3 cellular contexts compared by ENCODE assay signal in genomic region chr9:12815895-12816294, GRCh38.
TF ChIP-seq lines count a peak whose summit lies in the region.

No MANE protein-coding gene starts in this region.

TF ChIP-seq in IMR-90, 13 proteins besides CTCF, POLR2A, EP300 and RAD21:
- TF ChIP-seq CEBPB (IDR thresholded peaks at IDR 0.05; ENCODE audit: low read depth, low read length) (peak; percentile 88), USF2 (IDR thresholded peaks at IDR 0.05; ENCODE audit: low read depth, low read length) (no peak)

TF ChIP-seq in HepG2, 621 proteins besides CTCF, POLR2A, EP300 and RAD21 (continues in another document):
- TF ChIP-seq PHF21A (CRISPR knock-in tag; IDR thresholded peaks at IDR 0.05) (no peak), YEATS4 (CRISPR knock-in tag; IDR thresholded peaks at IDR 0.05; ENCODE audit: borderline replicate concordance) (no peak), ATF4 (CRISPR knock-in tag; IDR thresholded peaks at IDR 0.05) (peak in 1 of 2 experiments; percentile 36; a peak in 1 of 4 replicates), TCF7 (IDR thresholded peaks at IDR 0.05; ENCODE audit: low read depth) (no peak), CEBPB (IDR thresholded peaks at IDR 0.05; ENCODE audit: borderline replicate concordance, low read depth, low read length) (peak; percentile 82), ZBTB34 (CRISPR knock-in tag; IDR thresholded peaks at IDR 0.05) (no peak), ISL2 (CRISPR knock-in tag; IDR thresholded peaks at IDR 0.05) (no peak), FOXM1 (CRISPR knock-in tag; IDR thresholded peaks at IDR 0.05) (no peak), ZBTB46 (CRISPR knock-in tag; IDR thresholded peaks at IDR 0.05; ENCODE audit: borderline replicate concordance) (no peak), ARID3A (IDR thresholded peaks at IDR 0.05; ENCODE audit: low read depth, low read length) (peak; percentile 14; the same call in 1 of the 2 replicates), TRAFD1 (CRISPR knock-in tag; IDR thresholded peaks at IDR 0.05; ENCODE audit: borderline replicate concordance) (no peak), RNF2 (conservative IDR thresholded peaks at IDR 0.05; ENCODE audit: low read depth) (no peak), ZNF770 (CRISPR knock-in tag; IDR thresholded peaks at IDR 0.05) (no peak)

TF ChIP-seq in WTC11, 78 proteins besides CTCF, POLR2A, EP300 and RAD21:
- TF ChIP-seq TP53 (CRISPR knock-in tag; IDR thresholded peaks at IDR 0.05) (no peak), CREB1 (CRISPR knock-in tag; IDR thresholded peaks at IDR 0.05) (no peak), FOXK1 (CRISPR knock-in tag; IDR thresholded peaks at IDR 0.05) (no peak), ZNF416 (CRISPR knock-in tag; IDR thresholded peaks at IDR 0.05) (no peak), TEAD1 (CRISPR knock-in tag; IDR thresholded peaks at IDR 0.05) (no peak), ZNF317 (CRISPR knock-in tag; IDR thresholded peaks at IDR 0.05; ENCODE audit: borderline replicate concordance, low read depth) (no peak), ATF1 (CRISPR knock-in tag; IDR thresholded peaks at IDR 0.05) (no peak), ZNF512 (CRISPR knock-in tag; IDR thresholded peaks at IDR 0.05; ENCODE audit: borderline replicate concordance) (no peak), OVOL2 (CRISPR knock-in tag; IDR thresholded peaks at IDR 0.05; ENCODE audit: borderline replicate concordance) (no peak)
